Comparison of ENCODE assay signal across 27 cellular contexts in the genomic region with DNA sequence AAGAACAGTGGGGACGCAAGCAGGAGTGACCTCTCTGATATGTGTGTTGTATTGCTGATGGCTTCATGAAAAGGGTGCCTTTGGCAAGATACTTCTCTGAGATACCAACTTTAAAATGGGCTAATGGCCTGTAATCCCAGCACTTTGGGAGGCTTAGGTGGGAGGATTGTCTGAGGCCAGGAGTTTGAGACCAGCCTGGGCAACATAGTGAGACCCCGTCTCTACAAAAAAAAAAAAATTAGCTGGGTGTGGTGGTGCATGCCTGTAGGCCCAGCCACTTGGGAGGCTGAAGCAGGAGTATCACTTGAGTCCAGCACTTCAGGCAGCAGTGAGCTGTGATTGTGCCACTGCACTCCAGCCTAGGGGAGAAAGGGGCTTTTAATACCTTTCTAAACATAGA.
"Had no signal": no experiment of that assay in that cellular context is flagged by ENCODE, and none has a peak within 500 bp of the region (broad histone marks: within the 10 kb centered on the region; RNA-seq: fewer than 3 reads in every experiment).

No MANE protein-coding gene starts in this region.

- H3K9me3 Mint-ChIP-seq: activated naive CD4-positive, alpha-beta T cell treated with anti-CD3 and anti-CD28 coated beads, Interleukin-2, amount 50 U/mL, for 24 hours; activated naive CD8-positive, alpha-beta T cell treated with anti-CD3 and anti-CD28 coated beads, Interleukin-2, amount 50 U/mL, for 24 hours; activated T-helper 2 cell treated with anti-CD3 and anti-CD28 coated beads, Interferon-gamma antibody, Interleukin-2, Interleukin-4, amounts not matched to agents 10 μg/mL and 5 μg/mL and 100 μg/mL, durations not matched to agents 14 hours and 24 hours and 36 hours; mesothelial cell of epicardium; neural crest cell; T-helper 2 cell treated with Interferon-gamma antibody and Interleukin-4, amounts not matched to agents 5 μg/mL and 100 μg/mL, for 36 hours had no signal

- H3K27ac ChIP-seq: colonic mucosa, parathyroid adenoma, right atrium auricular region, testis, transverse colon, uterus had no signal

- H3K36me3 ChIP-seq: colonic mucosa, right atrium auricular region, transverse colon, uterus had no signal

- ATAC-seq: activated CD4-positive, alpha-beta T cell treated with anti-CD3 and anti-CD28 coated beads for 36 hours; activated naive CD8-positive, alpha-beta T cell treated with anti-CD3 and anti-CD28 coated beads, Interleukin-2, amount 50 U/mL, for 24 hours; left ventricle myocardium superior; T-cell had no signal

- H3K4me3 ChIP-seq: colonic mucosa, right atrium auricular region, testis, transverse colon, uterus had no signal

- H3K27me3 Mint-ChIP-seq: activated CD4-positive, alpha-beta T cell treated with anti-CD3 and anti-CD28 coated beads for 36 hours; activated naive CD4-positive, alpha-beta T cell treated with anti-CD3 and anti-CD28 coated beads, Interleukin-2, amount 50 U/mL, for 24 hours; activated naive CD8-positive, alpha-beta T cell treated with anti-CD3 and anti-CD28 coated beads, Interleukin-2, amount 50 U/mL, for 24 hours; naive B cell; T-cell had no signal

- H3K9me3 ChIP-seq: colonic mucosa, right atrium auricular region, testis, transverse colon, uterus had no signal

- DNase-seq: activated CD4-positive, alpha-beta T cell treated with anti-CD3 and anti-CD28 coated beads for 36 hours; activated CD4-positive, CD25-positive, alpha-beta regulatory T cell; activated CD8-positive, alpha-beta memory T cell treated with anti-CD3 and anti-CD28 coated beads, Interleukin-2, amount 50 U/mL, for 4 hours; activated naive CD8-positive, alpha-beta T cell treated with anti-CD3 and anti-CD28 coated beads, Interleukin-2, amount 50 U/mL, for 24 hours; activated T-cell treated with anti-CD3 and anti-CD28 coated beads, Interleukin-2, amount 50 U/mL, for 1 hour; amygdala; colonic mucosa; effector CD8-positive, alpha-beta T cell; glutamatergic neuron; left ventricle myocardium superior; mammary epithelial cell; naive B cell; occipital lobe; stimulated activated CD4-positive, alpha-beta T cell treated with anti-CD3 and anti-CD28 coated beads, Interleukin-15, amount 100 ng/mL, for 24 hours; stimulated activated CD4-positive, alpha-beta T cell treated with anti-CD3 and anti-CD28 coated beads, Interleukin-2, amount 100 ng/mL, for 24 hours; stimulated activated naive CD4-positive, alpha-beta T cell treated with Interleukin-2 at 50 U/mL for 16 hours; T-cell; testis; transverse colon; uterus had no signal

- H3K4me1 ChIP-seq: colonic mucosa, parathyroid adenoma, testis had no signal

- H3K4me3 Mint-ChIP-seq: activated CD4-positive, alpha-beta T cell treated with anti-CD3 and anti-CD28 coated beads for 36 hours; activated naive CD8-positive, alpha-beta T cell treated with anti-CD3 and anti-CD28 coated beads, Interleukin-2, amount 50 U/mL, for 24 hours; mesothelial cell of epicardium; neural crest cell; T-helper 2 cell treated with Interferon-gamma antibody and Interleukin-4, amounts not matched to agents 5 μg/mL and 100 μg/mL, for 36 hours had no signal

- H2AFZ ChIP-seq: parathyroid adenoma had no signal

- H3K36me3 Mint-ChIP-seq: naive B cell had no signal

- H3K27me3 ChIP-seq: colonic mucosa, right atrium auricular region, testis, transverse colon, uterus had no signal

- H3K27ac Mint-ChIP-seq: activated CD4-positive, alpha-beta T cell treated with anti-CD3 and anti-CD28 coated beads for 36 hours; activated naive CD8-positive, alpha-beta T cell treated with anti-CD3 and anti-CD28 coated beads, Interleukin-2, amount 50 U/mL, for 24 hours; activated T-helper 2 cell treated with anti-CD3 and anti-CD28 coated beads, Interferon-gamma antibody, Interleukin-2, Interleukin-4, amounts not matched to agents 10 μg/mL and 5 μg/mL and 100 μg/mL, durations not matched to agents 14 hours and 24 hours and 36 hours; T-helper 2 cell treated with Interferon-gamma antibody and Interleukin-4, amounts not matched to agents 5 μg/mL and 100 μg/mL, for 36 hours had no signal
